ENCODE assay signal across 8 cellular contexts in genomic region chr17:37047631-37048104, GRCh38.
A peak's percentile ranks its signal among the peaks of the same experiment; 100 is the strongest.
DNase-seq lines count a peak whose midpoint lies in the region; ATAC-seq, FAIRE-seq and TF ChIP-seq lines count a peak whose summit lies in the region.

No MANE protein-coding gene starts in this region.

- H2BK120ac ChIP-seq in H9 (ENCODE audit: low read depth, low read length, poor library complexity, severe bottlenecking): no peak overlapping the region

- DNase-seq in AG08395 (ENCODE audit: low spot score) (peak; percentile 83), H9 (peak; percentile 94), NCI-H446 (lab: John Stamatoyannopoulos, UW) (peak; percentile 77 to 81), caudate nucleus (lab: John Stamatoyannopoulos, UW) (peak in 58 of 61 donors; percentile 18 to 92 (median 65)), keratinocyte (ENCODE audit: low read depth, low spot score) (peak; percentile 23)
- peak; percentile 67 to 72 for DNase-seq in stimulated activated CD4-positive, alpha-beta T cell treated with anti-CD3 and anti-CD28 coated beads, Interleukin-1b, Interleukin-23, amount 100 ng/mL, for 4 hours (ENCODE audit: low read depth in 2 of 2)

- H3K4me1 Mint-ChIP-seq in H9: peaks cover 56 to 58% of the 10 kb centered on the region in 2 experiments

- H3K79me1 ChIP-seq in H9 (ENCODE audit: insufficient read depth, low read depth, low read length, poor library complexity, severe bottlenecking): no peaks in the 10 kb centered on the region

- no peak overlapping the region; a peak in 1 of 5 replicates for H3K4me3 Mint-ChIP-seq in H9

- no peak overlapping the region for H4K8ac ChIP-seq in H9 (replicated peaks; ENCODE audit: insufficient read length, low read depth, low read length)

- no peak overlapping the region for H2BK15ac ChIP-seq in H9 (ENCODE audit: low read depth, low read length)

- peak overlapping the region in 1 of 3 experiments; percentile 46; a peak in 2 of 7 replicates for H3K27ac Mint-ChIP-seq in H9

- no peak overlapping the region for H2BK5ac ChIP-seq in H9 (ENCODE audit: insufficient read length, low read length)

- H3K4me2 ChIP-seq in H9 (ENCODE audit: insufficient read depth, insufficient read length, low read length) (no peak overlapping the region), keratinocyte (ENCODE audit: control insufficient read depth, extremely low read depth, insufficient read depth, low read depth, low read length) (no peak overlapping the region)

- H3K79me2 ChIP-seq in H9 (ENCODE audit: insufficient read depth, low read length): no peaks in the 10 kb centered on the region
- H3K79me2 ChIP-seq in keratinocyte (ENCODE audit: control insufficient read depth, insufficient read depth, low read length): no peaks in the 10 kb centered on the region

- H3K36me3 Mint-ChIP-seq in H9 (ENCODE audit: insufficient read depth in 1 of 3, low read depth in 3 of 3): peaks cover 2 to 13% (median 6%) of the 10 kb centered on the region in 3 experiments; a peak in 5 of 7 replicates

- TF ChIP-seq CTCF in H9 (conservative IDR thresholded peaks at IDR 0.05): peak; percentile 95
- TF ChIP-seq CTCF in keratinocyte (optimal IDR thresholded peaks at IDR 0.05 in 1 of 3, IDR thresholded peaks at IDR 0.05 in 1 of 3, conservative IDR thresholded peaks at IDR 0.05 in 1 of 3; ENCODE audit: extremely low read depth in 1 of 3, insufficient read depth in 2 of 3, low read length in 3 of 3): peak; percentile 88 to 89 (median 88)

- H3K27ac ChIP-seq in H9 (ENCODE audit: insufficient read length, low read depth, low read length): no peak overlapping the region
- H3K27ac ChIP-seq in caudate nucleus (ENCODE audit: low read depth, low read length): no peak overlapping the region
- no peak overlapping the region for H3K27ac ChIP-seq in keratinocyte (ENCODE audit: control insufficient read depth, insufficient read depth, low read length)

- no peak overlapping the region for H3K4me3 ChIP-seq in keratinocyte (ENCODE audit: control insufficient read depth in 2 of 3, extremely low read depth in 1 of 3, insufficient read depth in 2 of 3, low read depth in 1 of 3, low read length in 3 of 3)

- H3K4me1 ChIP-seq in H9 (ENCODE audit: insufficient read depth, low read length) (peaks cover 16% of the 10 kb centered on the region), keratinocyte (ENCODE audit: control insufficient read depth, extremely low read depth, insufficient read depth, low read length) (no peaks in the 10 kb centered on the region)

- no peaks in the 10 kb centered on the region for H3K27me3 ChIP-seq in H9 (ENCODE audit: insufficient read depth, low read length)
- H3K27me3 ChIP-seq in keratinocyte (ENCODE audit: control insufficient read depth, extremely low read depth, insufficient read depth, low read length): no peaks in the 10 kb centered on the region

- H3K23ac ChIP-seq in H9 (ENCODE audit: insufficient read length, low read depth, low read length): no peak overlapping the region

- H3K9ac ChIP-seq in H9 (ENCODE audit: extremely low read depth, insufficient read length, low read length) (no peak overlapping the region), keratinocyte (ENCODE audit: control insufficient read depth, extremely low read depth, insufficient read depth, low read length) (no peak overlapping the region)

- no peak overlapping the region for H3K14ac ChIP-seq in H9 (ENCODE audit: insufficient read depth, low read length)

- no peak overlapping the region for H3K56ac ChIP-seq in H9 (ENCODE audit: insufficient read length, low read depth, low read length)

- H2BK12ac ChIP-seq in H9 (ENCODE audit: insufficient read length, low read depth, low read length): no peak overlapping the region

- H3K9me3 ChIP-seq in H9 (ENCODE audit: control insufficient read depth, low read depth, low read length) (no peaks in the 10 kb centered on the region), keratinocyte (ENCODE audit: control insufficient read depth, low read depth, low read length) (no peaks in the 10 kb centered on the region)

- H3T11ph ChIP-seq in H9 (ENCODE audit: low read length): no peak overlapping the region

- no peak overlapping the region for H2AK5ac ChIP-seq in H9 (ENCODE audit: insufficient read length, low read length)

- H4K20me1 ChIP-seq in H9 (ENCODE audit: control insufficient read depth, insufficient read depth, insufficient read length) (peaks cover 3% of the 10 kb centered on the region), keratinocyte (ENCODE audit: control insufficient read depth, extremely low read depth, insufficient read depth, low read length) (no peaks in the 10 kb centered on the region)

- no peak overlapping the region for H3K4ac ChIP-seq in H9 (ENCODE audit: low read depth, low read length)

- H2BK20ac ChIP-seq in H9 (ENCODE audit: low read depth, low read length, poor library complexity, severe bottlenecking): no peak overlapping the region

- no peaks in the 10 kb centered on the region for H3K9me1 ChIP-seq in keratinocyte (ENCODE audit: control insufficient read depth, extremely low read depth, insufficient read depth, low read length)

- no peaks in the 10 kb centered on the region; a peak in 1 of 5 replicates for H3K9me3 Mint-ChIP-seq in H9

- ATAC-seq in activated CD4-positive, CD25-positive, alpha-beta regulatory T cell treated with anti-CD3 and anti-CD28 coated beads, Interleukin-2, amount 50 U/mL, for 24 hours: peak; percentile 81 to 91
- ATAC-seq in GM18511 (IDR thresholded peaks at IDR 0.05; ENCODE audit: unreplicated experiment): no peak

- no peak overlapping the region for H4K91ac ChIP-seq in H9 (ENCODE audit: insufficient read length, low read depth, low read length)

- H2AFZ ChIP-seq in H9 (ENCODE audit: low read length) (no peak overlapping the region), keratinocyte (ENCODE audit: control insufficient read depth, low read length) (no peak overlapping the region)

- peaks cover 7 to 21% of the 10 kb centered on the region in 2 experiments for H3K36me3 ChIP-seq in keratinocyte (ENCODE audit: control insufficient read depth in 2 of 2, extremely low read depth in 1 of 2, insufficient read depth in 2 of 2, low read length in 2 of 2)

- no peaks in the 10 kb centered on the region; the same call in 1 of the 2 replicates for H3K27me3 Mint-ChIP-seq in H9 (ENCODE audit: low read depth)

- no CpG with 5 or more reads among the region's 9 CpGs for WGBS in H9 (ENCODE audit: extremely low coverage, insufficient read length, low lambda C conversion rate)

- dilution Hi-C loops in keratinocyte (cut with MboI; ENCODE audit: extremely low pct_ligation_motif_present, low sequenced_read_pairs): no loop called here

- H3K18ac ChIP-seq in H9 (ENCODE audit: insufficient read length, low read depth, low read length): no peak overlapping the region

- H3K23me2 ChIP-seq in H9 (ENCODE audit: insufficient read length, low read depth, low read length, poor library complexity, severe bottlenecking): no peaks in the 10 kb centered on the region

- FAIRE-seq in keratinocyte (lab: Jason Lieb, UNC): no peak

- no peak overlapping the region for H4K5ac ChIP-seq in H9 (ENCODE audit: insufficient read length, low read depth, low read length)

Comparison
In these comparisons a context has a peak if more than half of its experiments do, and no peak if none do; other contexts are left out.
1. DNase-seq: peak in every context shown above with its lines; median percentile 94 in H9; 83 in AG08395; 79 in NCI-H446; 70 in stimulated activated CD4-positive, alpha-beta T cell treated with anti-CD3 and anti-CD28 coated beads, Interleukin-1b, Interleukin-23, amount 100 ng/mL, for 4 hours; 65 in caudate nucleus; 23 in keratinocyte.